In genomic region chr19:45456500-45456815, GRCh38 we compare ENCODE assay signal across 3 cellular contexts.
TF ChIP-seq lines count a peak whose summit lies in the region.

No MANE protein-coding gene starts in this region.

TF ChIP-seq in SK-N-SH, 30 proteins besides CTCF, POLR2A, EP300 and RAD21 (continued from another document):
- TF ChIP-seq RFX5 (IDR thresholded peaks at IDR 0.05; ENCODE audit: low read length) (no peak), TCF12 (IDR thresholded peaks at IDR 0.05) (no peak), ZBTB33 (IDR thresholded peaks at IDR 0.05; ENCODE audit: borderline replicate concordance, low read depth) (no peak), MAX (IDR thresholded peaks at IDR 0.05; ENCODE audit: low read depth) (no peak), YY1 (IDR thresholded peaks at IDR 0.05; ENCODE audit: low read depth) (no peak), GABPA (IDR thresholded peaks at IDR 0.05; ENCODE audit: low read depth) (no peak), FOSL2 (IDR thresholded peaks at IDR 0.05; ENCODE audit: borderline replicate concordance, low read depth) (no peak)

TF ChIP-seq in SK-N-SH treated with all-trans-retinoic acid at 6 μM for 48 hours, 23 proteins besides CTCF, POLR2A, EP300 and RAD21 (continued from another document):
- TF ChIP-seq CSRNP3 (CRISPR knock-in tag; IDR thresholded peaks at IDR 0.05) (no peak), PATZ1 (CRISPR knock-in tag; IDR thresholded peaks at IDR 0.05; ENCODE audit: borderline replicate concordance) (no peak), ZFP3 (CRISPR knock-in tag; IDR thresholded peaks at IDR 0.05) (no peak), ZNF565 (CRISPR knock-in tag; conservative IDR thresholded peaks at IDR 0.05; ENCODE audit: low read depth) (no peak), BACH2 (CRISPR knock-in tag; IDR thresholded peaks at IDR 0.05; ENCODE audit: borderline replicate concordance) (no peak), ESRRG (CRISPR knock-in tag; IDR thresholded peaks at IDR 0.05) (no peak)

TF ChIP-seq in K562, 482 proteins besides CTCF, POLR2A, EP300 and RAD21 (continued from another document):
- TF ChIP-seq RERE (CRISPR knock-in tag; IDR thresholded peaks at IDR 0.05; ENCODE audit: borderline replicate concordance) (no peak), RBM25 (IDR thresholded peaks at IDR 0.05; ENCODE audit: low read depth, low read length, severe bottlenecking) (peak; percentile 55), ZNF143 (CRISPR knock-in tag; IDR thresholded peaks at IDR 0.05) (0 out of 2 replicates have a peak, but pooled peaks have one; percentile 41), RBM34 (IDR thresholded peaks at IDR 0.05; ENCODE audit: borderline replicate concordance, insufficient read depth, low read length) (no peak), ADNP (tag; IDR thresholded peaks at IDR 0.05) (peak; percentile 29; the same call in 1 of the 2 replicates), FOXA1 (IDR thresholded peaks at IDR 0.05; ENCODE audit: borderline replicate concordance) (no peak), ESRRB (CRISPR knock-in tag; IDR thresholded peaks at IDR 0.05; ENCODE audit: borderline replicate concordance) (no peak), E2F1 (CRISPR knock-in tag; IDR thresholded peaks at IDR 0.05) (no peak), RBFOX2 (IDR thresholded peaks at IDR 0.05; ENCODE audit: low read depth, low read length) (no peak), SMARCA5 (IDR thresholded peaks at IDR 0.05) (0 out of 2 replicates have a peak, but pooled peaks have one; percentile 33), KDM1A (IDR thresholded peaks at IDR 0.05) (0 out of 4 replicates have a peak, but pooled peaks of 1 of the 2 experiments have one; percentile 42), MTA3 (IDR thresholded peaks at IDR 0.05; ENCODE audit: borderline replicate concordance) (no peak), ZNF717 (CRISPR knock-in tag; IDR thresholded peaks at IDR 0.05) (no peak), ZKSCAN3 (CRISPR knock-in tag; IDR thresholded peaks at IDR 0.05) (no peak), ZNF121 (CRISPR knock-in tag; conservative IDR thresholded peaks at IDR 0.05) (peak; percentile 99), ZBTB17 (CRISPR knock-in tag; IDR thresholded peaks at IDR 0.05) (no peak), SMARCB1 (IDR thresholded peaks at IDR 0.05; ENCODE audit: insufficient read length, low read depth) (no peak), ARID4B (CRISPR knock-in tag; IDR thresholded peaks at IDR 0.05) (no peak), ID3 (CRISPR knock-in tag; IDR thresholded peaks at IDR 0.05) (no peak), ID3 (tag; IDR thresholded peaks at IDR 0.05) (no peak), NRF1 (conservative IDR thresholded peaks at IDR 0.05 in 1 of 2, IDR thresholded peaks at IDR 0.05 in 1 of 2) (0 out of 4 replicates have a peak, but pooled peaks of 1 of the 2 experiments have one; percentile 4), TBL1XR1 (IDR thresholded peaks at IDR 0.05; ENCODE audit: low read length in 2 of 2) (0 out of 4 replicates have a peak, but pooled peaks of 1 of the 2 experiments have one; percentile 28), RBM22 (IDR thresholded peaks at IDR 0.05; ENCODE audit: low read depth, low read length, poor library complexity, severe bottlenecking) (no peak)
